11 cellular contexts compared by ENCODE assay signal in genomic region chr11:1750481-1750839, GRCh38. TPM values are rescaled to one million over a fixed set of nuclear protein-coding genes. Genes with fewer than 3 reads are reported as not detected.
DNase-seq lines count a peak whose midpoint lies in the region; ATAC-seq and TF ChIP-seq lines count a peak whose summit lies in the region.
"Had no signal": no experiment of that assay in that cellular context is flagged by ENCODE, and none has a peak within 500 bp of the region (broad histone marks: within the 10 kb centered on the region; RNA-seq: fewer than 3 reads in every experiment).

IFITM10 (minus strand) TSS chr11:1750595; CDS start chr11:1750442, 153 bp downstream.

- TF ChIP-seq CTCF in lower lobe of right lung (IDR thresholded peaks at IDR 0.05) (no peak), upper lobe of right lung (IDR thresholded peaks at IDR 0.05) (no peak)

- peaks cover 2% of the 10 kb centered on the region for H3K36me3 Mint-ChIP-seq in activated T-cell treated with anti-CD3 and anti-CD28 coated beads, Interleukin-2, amount 50 U/mL, for 4 hours (ENCODE audit: insufficient read depth)

- H3K9me3 Mint-ChIP-seq in activated T-cell treated with anti-CD3 and anti-CD28 coated beads, Interleukin-2, amount 50 U/mL, for 4 hours = no peaks in the 10 kb centered on the region

- H3K9me3 ChIP-seq in lower lobe of right lung (no peaks in the 10 kb centered on the region), upper lobe of right lung (no peaks in the 10 kb centered on the region)

- peaks cover 21% of the 10 kb centered on the region for H3K4me1 Mint-ChIP-seq in activated T-cell treated with anti-CD3 and anti-CD28 coated beads, Interleukin-2, amount 50 U/mL, for 4 hours (ENCODE audit: low read depth)

- no peak for DNase-seq in activated T-cell treated with anti-CD3 and anti-CD28 coated beads, Interleukin-2, amount 50 U/mL, for 4 hours
- DNase-seq in activated T-cell treated with anti-CD3 and anti-CD28 coated beads, Interleukin-2, amount 50 U/mL, for 1 hour = no peak
- no peak for DNase-seq in caudate nucleus (lab: John Stamatoyannopoulos, UW)
- no peak for DNase-seq in lower lobe of right lung
- no peak for DNase-seq in upper lobe of right lung
- DNase-seq in NCI-H345 treated with DMSO at 0.1 percent for 48 hours (lab: John Stamatoyannopoulos, UW; ENCODE audit: unreplicated experiment) = no peak
- DNase-seq: activated naive CD4-positive, alpha-beta T cell treated with anti-CD3 and anti-CD28 coated beads, Interleukin-2, amount 10 ng/mL, durations not matched to agents 7 days and 5 days; naive B cell; NCI-H1694 had no signal

- peaks cover 22% of the 10 kb centered on the region for H3K27me3 ChIP-seq in lower lobe of right lung (ENCODE audit: low read depth)
- peaks cover 8% of the 10 kb centered on the region for H3K27me3 ChIP-seq in upper lobe of right lung

- ATAC-seq in activated T-cell treated with anti-CD3 and anti-CD28 coated beads, Interleukin-2, amount 50 U/mL, for 4 hours = no peak
- ATAC-seq in lower lobe of right lung = peak; percentile 14 to 27
- peak; percentile 26 for ATAC-seq in upper lobe of right lung
- no peak for ATAC-seq in HG02678 (IDR thresholded peaks at IDR 0.05; ENCODE audit: unreplicated experiment)
- no peak for ATAC-seq in HG03135 (IDR thresholded peaks at IDR 0.05; ENCODE audit: unreplicated experiment)

- H3K4me3 Mint-ChIP-seq in activated T-cell treated with anti-CD3 and anti-CD28 coated beads, Interleukin-2, amount 50 U/mL, for 4 hours = peak within 1 kb of the TSS; percentile 49
- H3K4me3 Mint-ChIP-seq: activated naive CD4-positive, alpha-beta T cell treated with anti-CD3 and anti-CD28 coated beads, Interleukin-2, amount 10 ng/mL, durations not matched to agents 7 days and 5 days had no signal

- peaks cover 16% of the 10 kb centered on the region for H3K27me3 Mint-ChIP-seq in activated T-cell treated with anti-CD3 and anti-CD28 coated beads, Interleukin-2, amount 50 U/mL, for 4 hours (ENCODE audit: low read depth)

- H3K4me1 ChIP-seq in lower lobe of right lung = peaks cover 28% of the 10 kb centered on the region
- peaks cover 2% of the 10 kb centered on the region for H3K4me1 ChIP-seq in upper lobe of right lung

- intact Hi-C loops in lower lobe of right lung (cut with DNase I) = no loop called here
- intact Hi-C loops in upper lobe of right lung (cut with DNase I) = no loop called here

- H3K36me3 ChIP-seq in lower lobe of right lung (peaks cover 32% of the 10 kb centered on the region), upper lobe of right lung (peaks cover 30% of the 10 kb centered on the region)

- peak within 1 kb of the TSS; percentile 41 for H3K27ac ChIP-seq in caudate nucleus (ENCODE audit: low read depth, low read length)
- no peak within 1 kb of the TSS for H3K27ac ChIP-seq in lower lobe of right lung
- H3K27ac ChIP-seq in upper lobe of right lung = no peak within 1 kb of the TSS

- H3K4me3 ChIP-seq in lower lobe of right lung (no peak within 1 kb of the TSS), upper lobe of right lung (no peak within 1 kb of the TSS)

RNA-seq across cellular contexts. Expression of gene IFITM10, which starts in this region (rescaled TPM):
- total RNA-seq in activated T-cell treated with anti-CD3 and anti-CD28 coated beads, Interleukin-2, amount 50 U/mL, for 4 hours = under 1 TPM; 0.33 to 0.53 (median 0.33) TPM
- total RNA-seq in lower lobe of right lung (9.2 TPM), upper lobe of right lung (7.9 TPM)

Comparison
In these comparisons a context has a peak if more than half of its experiments do, and no peak if none do; other contexts are left out.
1. ATAC-seq: peak in lower lobe of right lung (2 of 2) and upper lobe of right lung (single experiment); none in activated T-cell treated with anti-CD3 and anti-CD28 coated beads, Interleukin-2, amount 50 U/mL, for 4 hours (0 of 2), HG02678 (single experiment) and HG03135 (single experiment).